In the genomic region with DNA sequence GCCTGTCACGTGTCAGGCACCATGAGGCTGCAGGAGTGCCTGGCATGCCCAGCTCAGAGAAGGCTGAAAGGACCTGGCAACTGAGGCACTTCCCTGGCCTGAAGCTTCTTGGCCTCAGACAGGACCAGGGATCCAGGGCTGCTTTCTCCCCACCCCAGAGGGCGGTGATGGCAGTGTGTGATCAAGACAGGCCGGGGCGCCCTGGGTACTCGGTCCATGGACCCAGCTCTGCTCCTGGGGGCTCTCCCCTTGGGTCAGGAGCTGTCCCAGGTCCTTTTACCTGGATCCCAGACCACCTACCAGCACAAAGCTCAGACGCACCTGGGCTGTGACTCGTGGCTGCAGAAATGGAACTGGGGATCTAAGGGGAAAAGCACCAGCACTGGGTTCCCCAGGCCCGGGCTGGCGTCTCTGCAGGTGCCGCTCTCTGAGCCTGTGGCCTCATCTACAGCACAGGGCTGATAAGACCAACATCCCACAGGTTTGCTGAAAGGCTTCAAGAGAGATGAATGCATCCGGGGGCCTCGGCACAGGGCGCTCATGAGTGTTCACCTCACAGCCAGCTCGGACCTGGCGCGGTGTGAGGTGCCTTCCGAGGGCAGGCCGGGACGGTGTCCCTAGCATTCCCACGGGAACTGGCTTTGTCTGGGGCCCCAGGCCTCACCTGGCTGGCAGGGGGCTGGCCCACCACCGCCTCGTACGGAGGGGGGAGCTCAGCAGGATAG, we compare ENCODE assay signal across 20 cellular contexts.
DNase-seq lines count a peak whose midpoint lies in the region; ATAC-seq and TF ChIP-seq lines count a peak whose summit lies in the region.
"Had no signal": no experiment of that assay in that cellular context is flagged by ENCODE, and none has a peak within 500 bp of the region (broad histone marks: within the 10 kb centered on the region; RNA-seq: fewer than 3 reads in every experiment).

No MANE protein-coding gene starts in this region.

- no peak for TF ChIP-seq POLR2A in sigmoid colon (IDR thresholded peaks at IDR 0.05)

- 90 to 91% methylated on average over 23 of the region's 23 CpGs for WGBS in sigmoid colon, 2 donors

- ATAC-seq in Right ventricle myocardium superior (ENCODE audit: poor library complexity): no peak
- no peak for ATAC-seq in left cardiac atrium
- no peak for ATAC-seq in stimulated activated naive B cell treated with anti-CD40 and anti-IgM and Interleukin-4, amounts not matched to agents 10 μg/mL and 1 μg/mL and 100 μg/mL, for 72 hours (replicated peaks)
- ATAC-seq in GM19397 (IDR thresholded peaks at IDR 0.05; ENCODE audit: unreplicated experiment): no peak
- ATAC-seq: Panc1 had no signal

- intact Hi-C loops in Right ventricle myocardium superior (cut with DNase I): no loop called here
- intact Hi-C loops in left cardiac atrium (cut with DNase I): loop anchor here in 1 of 2 donors (10.0 kb wide), 1 partner anchor 209 kb away; no protein-coding TSS in a partner anchor
- intact Hi-C loops in sigmoid colon (cut with DNase I): no loop called here

- TF ChIP-seq EP300 in sigmoid colon (IDR thresholded peaks at IDR 0.05): no peak

- TF ChIP-seq CTCF in coronary artery (IDR thresholded peaks at IDR 0.05) (no peak), nephron progenitor cell (IDR thresholded peaks at IDR 0.05) (no peak), sigmoid colon (IDR thresholded peaks at IDR 0.05) (no peak)

- H3K27me3 ChIP-seq in sigmoid colon: peaks cover 0 to 17% (median 3%) of the 10 kb centered on the region in 3 donors

- H3K4me3 ChIP-seq in coronary artery (no peak overlapping the region), sigmoid colon (no peak overlapping the region)

- H3K36me3 ChIP-seq in sigmoid colon: no peaks in the 10 kb centered on the region

- H3K4me1 ChIP-seq in sigmoid colon: peaks cover 0 to 13% (median 7%) of the 10 kb centered on the region in 4 donors

- H3K27ac ChIP-seq in coronary artery (no peak overlapping the region), sigmoid colon (no peak overlapping the region)
- H3K27ac ChIP-seq: C4-2B, KMS-11 had no signal

- H3K4me1 Mint-ChIP-seq in nephron progenitor cell: peaks cover 49% of the 10 kb centered on the region
- H3K4me1 Mint-ChIP-seq in stimulated activated naive B cell treated with anti-CD40 and anti-IgM and Interleukin-4, amounts not matched to agents 10 μg/mL and 1 μg/mL and 100 μg/mL, for 72 hours: peaks cover 7 to 9% of the 10 kb centered on the region in 2 donors

- H3K9me3 Mint-ChIP-seq in nephron progenitor cell: no peaks in the 10 kb centered on the region
- H3K9me3 Mint-ChIP-seq in stimulated activated naive B cell treated with anti-CD40 and anti-IgM and Interleukin-4, amounts not matched to agents 10 μg/mL and 1 μg/mL and 100 μg/mL, for 72 hours: peaks cover 0 to 1% of the 10 kb centered on the region in 2 donors
- H3K9me3 Mint-ChIP-seq: CD8-positive, alpha-beta memory T cell had no signal

- peaks cover 31% of the 10 kb centered on the region for H3K27me3 Mint-ChIP-seq in nephron progenitor cell (ENCODE audit: low read depth, poor library complexity)
- H3K27me3 Mint-ChIP-seq in stimulated activated naive B cell treated with anti-CD40 and anti-IgM and Interleukin-4, amounts not matched to agents 10 μg/mL and 1 μg/mL and 100 μg/mL, for 72 hours: peaks cover 25 to 39% of the 10 kb centered on the region in 2 donors

- peak; percentile 26 for DNase-seq in Right ventricle myocardium superior
- no peak for DNase-seq in left cardiac atrium
- DNase-seq in coronary artery (ENCODE audit: low spot score): peak; percentile 71
- DNase-seq in nephron progenitor cell: no peak
- DNase-seq in sigmoid colon: peak; percentile 57
- DNase-seq in stimulated activated naive B cell treated with anti-CD40 and anti-IgM and Interleukin-4, amounts not matched to agents 10 μg/mL and 1 μg/mL and 100 μg/mL, for 72 hours: no peak
- no peak for DNase-seq in activated gamma-delta T cell (lab: John Stamatoyannopoulos, UW)
- DNase-seq: Calu3; CD8-positive, alpha-beta memory T cell; DMS153; GOT3; NCI-H1092 treated with DMSO at 0.1 percent for 48 hours; NCI-H1436 treated with DMSO at 0.1 percent for 48 hours; NCI-H1930; NCI-H524 treated with DMSO at 0.1 percent for 48 hours; NCI-H82 had no signal

- H3K9me3 ChIP-seq in sigmoid colon: no peaks in the 10 kb centered on the region

- H3K27ac Mint-ChIP-seq in nephron progenitor cell: peak overlapping the region; percentile 29
- no peak overlapping the region for H3K27ac Mint-ChIP-seq in stimulated activated naive B cell treated with anti-CD40 and anti-IgM and Interleukin-4, amounts not matched to agents 10 μg/mL and 1 μg/mL and 100 μg/mL, for 72 hours
- H3K27ac Mint-ChIP-seq: CD8-positive, alpha-beta memory T cell had no signal

- no peak overlapping the region for H3K4me3 Mint-ChIP-seq in nephron progenitor cell
- no peak overlapping the region for H3K4me3 Mint-ChIP-seq in stimulated activated naive B cell treated with anti-CD40 and anti-IgM and Interleukin-4, amounts not matched to agents 10 μg/mL and 1 μg/mL and 100 μg/mL, for 72 hours
- H3K4me3 Mint-ChIP-seq: CD8-positive, alpha-beta memory T cell had no signal

- no peaks in the 10 kb centered on the region for H3K36me3 Mint-ChIP-seq in nephron progenitor cell (ENCODE audit: low read depth)
- no peaks in the 10 kb centered on the region for H3K36me3 Mint-ChIP-seq in stimulated activated naive B cell treated with anti-CD40 and anti-IgM and Interleukin-4, amounts not matched to agents 10 μg/mL and 1 μg/mL and 100 μg/mL, for 72 hours
- H3K36me3 Mint-ChIP-seq: CD8-positive, alpha-beta memory T cell had no signal

Comparison
In these comparisons a context has a peak if more than half of its experiments do, and no peak if none do; other contexts are left out.
1. DNase-seq: peak in Right ventricle myocardium superior (single experiment), coronary artery (single experiment) and sigmoid colon (single experiment); none in left cardiac atrium (single experiment), nephron progenitor cell (single experiment), stimulated activated naive B cell treated with anti-CD40 and anti-IgM and Interleukin-4, amounts not matched to agents 10 μg/mL and 1 μg/mL and 100 μg/mL, for 72 hours (single experiment) and activated gamma-delta T cell (single experiment).